In the genomic region with DNA sequence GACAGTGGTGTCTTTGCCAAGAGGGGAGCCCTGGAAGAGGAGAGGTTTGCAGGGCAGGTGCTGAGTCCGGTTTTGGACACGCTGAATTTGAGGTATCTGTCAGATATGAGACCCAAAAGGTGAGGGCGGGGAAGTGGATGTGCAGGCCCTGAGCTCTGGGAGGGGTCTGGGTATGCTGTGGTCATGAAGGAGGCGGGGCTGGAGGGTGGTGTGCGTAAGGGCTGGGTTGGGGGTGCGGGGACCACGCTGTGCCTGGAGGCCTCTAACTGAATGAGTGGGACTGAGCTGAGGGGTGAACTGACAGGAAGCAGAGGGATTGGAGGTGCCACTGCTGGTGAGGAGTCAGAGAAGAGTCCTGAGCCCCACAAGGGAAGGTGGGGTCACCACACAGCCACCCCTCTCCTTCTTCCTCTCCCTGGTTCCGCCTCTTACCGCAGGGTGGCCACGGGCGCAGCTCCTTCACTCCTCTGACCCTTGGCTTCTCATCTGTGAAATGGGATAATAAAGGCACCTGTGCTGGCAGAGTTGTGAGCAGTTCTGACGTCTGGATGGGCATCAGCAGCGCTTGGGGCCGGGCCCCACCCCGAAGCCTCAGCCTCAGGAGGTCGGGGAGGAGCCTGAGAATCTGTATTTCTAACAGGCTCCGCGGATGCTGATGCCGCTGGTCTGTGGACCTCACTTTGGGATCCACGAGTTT, we compare ENCODE assay signal across 11 cellular contexts. TPM values are rescaled to one million over a fixed set of nuclear protein-coding genes. Genes with fewer than 3 reads are reported as not detected.
A peak's percentile ranks its signal among the peaks of the same experiment; 100 is the strongest.
DNase-seq lines count a peak whose midpoint lies in the region; ATAC-seq and TF ChIP-seq lines count a peak whose summit lies in the region.
"Had no signal": no experiment of that assay in that cellular context is flagged by ENCODE, and none has a peak within 500 bp of the region (broad histone marks: within the 10 kb centered on the region; RNA-seq: fewer than 3 reads in every experiment).

No MANE protein-coding gene starts in this region.

- peaks cover 57% of the 10 kb centered on the region for H3K4me1 Mint-ChIP-seq in activated naive CD8-positive, alpha-beta T cell treated with anti-CD3 and anti-CD28 coated beads, Interleukin-2, amount 10 ng/mL, durations not matched to agents 7 days and 5 days
- peaks cover 57 to 66% of the 10 kb centered on the region in 2 donors for H3K4me1 Mint-ChIP-seq in natural killer cell treated with Interleukin-12 subunit alpha and Interleukin-12 subunit beta and Interleukin-15 and Interleukin-18, amount 100 ng/mL, for 72 hours (ENCODE audit: low read depth in 2 of 2)

- peak overlapping the region in 3 of 11 experiments; percentile 5 to 95 (median 91); a peak in 3 of 22 replicates for H3K4me2 ChIP-seq in BLaER1 treated with 17β-estradiol and CSF1 and Interleukin-3, amounts not matched to agents 10 nM and 100 nM

- peak; percentile 25 for DNase-seq in GM20000 (ENCODE audit: low spot score)
- DNase-seq in activated naive CD8-positive, alpha-beta T cell treated with anti-CD3 and anti-CD28 coated beads, Interleukin-2, amount 10 ng/mL, durations not matched to agents 7 days and 5 days = no peak
- DNase-seq in natural killer cell treated with Interleukin-12 subunit alpha and Interleukin-12 subunit beta and Interleukin-15 and Interleukin-18, amount 100 ng/mL, for 72 hours (ENCODE audit: low spot score) = no peak
- DNase-seq in NCI-H2081 (lab: John Stamatoyannopoulos, UW) = no peak
- DNase-seq in KBM-7 = no peak
- no peak for DNase-seq in NCI-H1436 (lab: John Stamatoyannopoulos, UW)
- no peak for DNase-seq in GM19238 (ENCODE audit: insufficient read length, low spot score)
- DNase-seq: NCI-H187 had no signal

- no peak for TF ChIP-seq CTCF in GM20000 (IDR thresholded peaks at IDR 0.05; ENCODE audit: extremely low read depth, missing control alignments)

- in situ Hi-C loops in KBM-7 (cut with MboI; ENCODE audit: low pct_unique_long_range_greater_than_20kb, low sequenced_read_pairs) = no loop called here

- H3K27ac ChIP-seq in BLaER1 treated with 17β-estradiol and CSF1 and Interleukin-3, amounts not matched to agents 10 nM and 100 nM = peak overlapping the region in 9 of 11 experiments; percentile 5 to 96 (median 72); a peak in 11 of 22 replicates
- H3K27ac ChIP-seq: SJSA1 had no signal

- H3K27me3 ChIP-seq in BLaER1 treated with 17β-estradiol and CSF1 and Interleukin-3, amounts not matched to agents 10 nM and 100 nM = no peaks in the 10 kb centered on the region
- H3K27me3 ChIP-seq: SJSA1 had no signal

- H3K9ac ChIP-seq in BLaER1 treated with 17β-estradiol and CSF1 and Interleukin-3, amounts not matched to agents 10 nM and 100 nM = no peak overlapping the region; a peak in 3 of 22 replicates

- H3K4me1 ChIP-seq in BLaER1 treated with 17β-estradiol and CSF1 and Interleukin-3, amounts not matched to agents 10 nM and 100 nM = peaks cover 63 to 95% (median 93%) of the 10 kb centered on the region in 10 experiments

- POLR2A ChIA-PET in activated naive CD8-positive, alpha-beta T cell treated with anti-CD3 and anti-CD28 coated beads, Interleukin-2, amount 10 ng/mL, durations not matched to agents 7 days and 5 days (lab: Charles Lee) = interaction anchor here (1.0 to 3.6 kb wide), 6 partner anchors 10 to 36 kb away, joined by 3 to 49 read pairs (median 5); partner anchors contain the start of gene PSTPIP1

- H3K9me3 ChIP-seq in BLaER1 treated with 17β-estradiol and CSF1 and Interleukin-3, amounts not matched to agents 10 nM and 100 nM (replicated peaks in 1 of 11) = no peaks in the 10 kb centered on the region

- no peaks in the 10 kb centered on the region for H3K27me3 Mint-ChIP-seq in activated naive CD8-positive, alpha-beta T cell treated with anti-CD3 and anti-CD28 coated beads, Interleukin-2, amount 10 ng/mL, durations not matched to agents 7 days and 5 days
- no peaks in the 10 kb centered on the region for H3K27me3 Mint-ChIP-seq in natural killer cell treated with Interleukin-12 subunit alpha and Interleukin-12 subunit beta and Interleukin-15 and Interleukin-18, amount 100 ng/mL, for 72 hours
- H3K27me3 Mint-ChIP-seq: activated B cell treated with CpG ODN at 0.5 μM for 24 hours had no signal

- H3K36me3 ChIP-seq in BLaER1 treated with 17β-estradiol and CSF1 and Interleukin-3, amounts not matched to agents 10 nM and 100 nM = peaks cover 0 to 97% (median 93%) of the 10 kb centered on the region in 11 experiments; a peak in 18 of 22 replicates
- H3K36me3 ChIP-seq: SJSA1 had no signal

- no peak overlapping the region for H3K4me3 ChIP-seq in BLaER1 treated with 17β-estradiol and CSF1 and Interleukin-3, amounts not matched to agents 10 nM and 100 nM
- H3K4me3 ChIP-seq: SJSA1 had no signal

- H3K36me3 Mint-ChIP-seq in activated naive CD8-positive, alpha-beta T cell treated with anti-CD3 and anti-CD28 coated beads, Interleukin-2, amount 10 ng/mL, durations not matched to agents 7 days and 5 days = peaks cover 35% of the 10 kb centered on the region
- H3K36me3 Mint-ChIP-seq in natural killer cell treated with Interleukin-12 subunit alpha and Interleukin-12 subunit beta and Interleukin-15 and Interleukin-18, amount 100 ng/mL, for 72 hours = peaks cover 4% of the 10 kb centered on the region

- H4K20me1 ChIP-seq in BLaER1 treated with 17β-estradiol and CSF1 and Interleukin-3, amounts not matched to agents 10 nM and 100 nM = peaks cover 0 to 100% (median 62%) of the 10 kb centered on the region in 11 experiments; a peak in 18 of 22 replicates

- no peaks in the 10 kb centered on the region for H3K9me3 Mint-ChIP-seq in activated naive CD8-positive, alpha-beta T cell treated with anti-CD3 and anti-CD28 coated beads, Interleukin-2, amount 10 ng/mL, durations not matched to agents 7 days and 5 days
- no peaks in the 10 kb centered on the region for H3K9me3 Mint-ChIP-seq in natural killer cell treated with Interleukin-12 subunit alpha and Interleukin-12 subunit beta and Interleukin-15 and Interleukin-18, amount 100 ng/mL, for 72 hours
- H3K9me3 Mint-ChIP-seq: activated B cell treated with CpG ODN at 0.5 μM for 24 hours had no signal

- peak overlapping the region; percentile 98 for H3K27ac Mint-ChIP-seq in activated naive CD8-positive, alpha-beta T cell treated with anti-CD3 and anti-CD28 coated beads, Interleukin-2, amount 10 ng/mL, durations not matched to agents 7 days and 5 days
- H3K27ac Mint-ChIP-seq in natural killer cell treated with Interleukin-12 subunit alpha and Interleukin-12 subunit beta and Interleukin-15 and Interleukin-18, amount 100 ng/mL, for 72 hours = peak overlapping the region; percentile 100
- H3K27ac Mint-ChIP-seq: activated B cell treated with CpG ODN at 0.5 μM for 24 hours had no signal

- no peak for ATAC-seq in activated naive CD8-positive, alpha-beta T cell treated with anti-CD3 and anti-CD28 coated beads, Interleukin-2, amount 10 ng/mL, durations not matched to agents 7 days and 5 days (ENCODE audit: low read depth)
- ATAC-seq in natural killer cell treated with Interleukin-12 subunit alpha and Interleukin-12 subunit beta and Interleukin-15 and Interleukin-18, amount 100 ng/mL, for 72 hours = peak; percentile 24 to 53

- peak overlapping the region; percentile 41 for H3K4me3 Mint-ChIP-seq in activated naive CD8-positive, alpha-beta T cell treated with anti-CD3 and anti-CD28 coated beads, Interleukin-2, amount 10 ng/mL, durations not matched to agents 7 days and 5 days
- peak overlapping the region; percentile 69 for H3K4me3 Mint-ChIP-seq in natural killer cell treated with Interleukin-12 subunit alpha and Interleukin-12 subunit beta and Interleukin-15 and Interleukin-18, amount 100 ng/mL, for 72 hours
- H3K4me3 Mint-ChIP-seq: activated B cell treated with CpG ODN at 0.5 μM for 24 hours had no signal

RNA-seq across cellular contexts. Expression of gene PSTPIP1, which starts 28.8 kb away (rescaled TPM):
- 100 to 1,000 TPM; 238 to 241 TPM for total RNA-seq in activated naive CD8-positive, alpha-beta T cell treated with anti-CD3 and anti-CD28 coated beads, Interleukin-2, amount 10 ng/mL, durations not matched to agents 7 days and 5 days
- 100 to 1,000 TPM; 161 to 167 TPM for total RNA-seq in natural killer cell treated with Interleukin-12 subunit alpha and Interleukin-12 subunit beta and Interleukin-15 and Interleukin-18, amount 100 ng/mL, for 72 hours
- total RNA-seq: SJSA1 had no signal

RNA-seq across cellular contexts. Expression of gene TSPAN3, which starts 47.2 kb away (rescaled TPM):
- 10 to 100 TPM; 18.0 to 23.4 TPM for total RNA-seq in activated naive CD8-positive, alpha-beta T cell treated with anti-CD3 and anti-CD28 coated beads, Interleukin-2, amount 10 ng/mL, durations not matched to agents 7 days and 5 days
- 10 to 100 TPM; 49.3 to 54.9 TPM for total RNA-seq in natural killer cell treated with Interleukin-12 subunit alpha and Interleukin-12 subunit beta and Interleukin-15 and Interleukin-18, amount 100 ng/mL, for 72 hours
